10 cellular contexts compared by ENCODE assay signal in the genomic region with DNA sequence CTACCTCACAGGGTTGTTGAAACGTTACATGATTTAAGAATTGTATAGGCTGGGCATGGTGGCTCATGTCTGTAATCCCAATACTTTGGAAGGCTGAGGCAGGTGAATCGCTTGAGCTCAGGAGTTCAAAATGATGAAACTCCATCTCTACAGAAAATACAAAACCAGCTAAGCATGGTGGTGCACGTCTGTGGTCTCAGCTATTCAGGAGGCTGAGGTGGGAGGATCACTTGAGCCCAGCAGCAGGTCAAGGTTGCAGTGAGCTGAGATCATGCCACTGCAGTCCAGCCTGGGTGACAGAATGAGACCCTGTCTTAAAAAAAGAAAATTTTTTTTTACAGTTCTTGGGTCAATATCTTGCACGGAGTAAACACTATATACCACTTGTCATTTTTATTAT. TPM values are rescaled to one million over a fixed set of nuclear protein-coding genes. Genes with fewer than 3 reads are reported as not detected.
A peak's percentile ranks its signal among the peaks of the same experiment; 100 is the strongest.
DNase-seq lines count a peak whose midpoint lies in the region; ATAC-seq and TF ChIP-seq lines count a peak whose summit lies in the region.
"Had no signal": no experiment of that assay in that cellular context is flagged by ENCODE, and none has a peak within 500 bp of the region (broad histone marks: within the 10 kb centered on the region; RNA-seq: fewer than 3 reads in every experiment).

No MANE protein-coding gene starts in this region.

- CTCF ChIA-PET in A673 (lab: Charles Lee): no interaction called here

- TF ChIP-seq POLR2A in prostate gland (IDR thresholded peaks at IDR 0.05) (no peak), vagina (IDR thresholded peaks at IDR 0.05) (no peak), lower leg skin (IDR thresholded peaks at IDR 0.05) (no peak)

- no peaks in the 10 kb centered on the region for H3K9me3 ChIP-seq in left ventricle myocardium inferior (replicated peaks)
- H3K9me3 ChIP-seq in right cardiac atrium (ENCODE audit: control insufficient read depth, low read length): no peaks in the 10 kb centered on the region
- no peaks in the 10 kb centered on the region for H3K9me3 ChIP-seq in esophagus (ENCODE audit: control insufficient read depth in 2 of 2, insufficient read depth in 1 of 2, low read depth in 1 of 2, low read length in 1 of 2)
- H3K9me3 ChIP-seq in prostate gland: no peaks in the 10 kb centered on the region
- no peaks in the 10 kb centered on the region for H3K9me3 ChIP-seq in vagina
- no peaks in the 10 kb centered on the region for H3K9me3 ChIP-seq in A673 (ENCODE audit: low read depth, low read length, poor library complexity, severe bottlenecking)

- intact Hi-C loops in left ventricle myocardium inferior (cut with micrococcal nuclease): no loop called here
- intact Hi-C loops in right cardiac atrium (cut with DNase I): no loop called here
- intact Hi-C loops in prostate gland (cut with DNase I): no loop called here
- intact Hi-C loops in vagina (cut with DNase I): no loop called here
- intact Hi-C loops in A673 (cut with micrococcal nuclease; ENCODE audit: unreplicated experiment): no loop called here
- intact Hi-C loops in lower leg skin (cut with DNase I; ENCODE audit: low total_unique reads): no loop called here

- no peaks in the 10 kb centered on the region for H3K27me3 ChIP-seq in left ventricle myocardium inferior (ENCODE audit: low read depth)
- H3K27me3 ChIP-seq in right cardiac atrium (ENCODE audit: control insufficient read depth, insufficient read depth): no peaks in the 10 kb centered on the region
- H3K27me3 ChIP-seq in esophagus (ENCODE audit: control insufficient read depth in 1 of 2, insufficient read depth in 2 of 2, low read length in 2 of 2): no peaks in the 10 kb centered on the region
- H3K27me3 ChIP-seq in prostate gland (replicated peaks; ENCODE audit: insufficient read depth): no peaks in the 10 kb centered on the region
- no peaks in the 10 kb centered on the region for H3K27me3 ChIP-seq in vagina
- H3K27me3 ChIP-seq in A673 (replicated peaks; ENCODE audit: insufficient read depth, low read depth, low read length, poor library complexity): no peaks in the 10 kb centered on the region

- TF ChIP-seq CTCF in left ventricle myocardium inferior (IDR thresholded peaks at IDR 0.05; ENCODE audit: borderline replicate concordance) (no peak), prostate gland (IDR thresholded peaks at IDR 0.05) (peak in 1 of 4 experiments; percentile 3), vagina (IDR thresholded peaks at IDR 0.05) (no peak), A673 (conservative IDR thresholded peaks at IDR 0.05; ENCODE audit: low read depth, low read length) (no peak), lower leg skin (IDR thresholded peaks at IDR 0.05) (no peak)

- H3K27ac ChIP-seq in left ventricle myocardium inferior (replicated peaks) (peak overlapping the region; percentile 69), right cardiac atrium (ENCODE audit: low read length) (no peak overlapping the region), esophagus (ENCODE audit: low read depth in 2 of 2, low read length in 1 of 2) (peak overlapping the region; percentile 87 to 99), prostate gland (peak overlapping the region; percentile 83 to 85), vagina (peak overlapping the region; percentile 96), A673 (ENCODE audit: low read depth, low read length, poor library complexity, severe bottlenecking) (no peak overlapping the region)

- 84% methylated on average over 4 of the region's 4 CpGs for WGBS in right cardiac atrium
- WGBS in esophagus, 2 donors: 50 to 56% methylated on average over 4 of the region's 4 CpGs
- WGBS in prostate gland: 62% methylated on average over 4 of the region's 4 CpGs
- 62 to 67% methylated on average over 4 of the region's 4 CpGs for WGBS in lower leg skin, 2 donors

- peaks cover 61% of the 10 kb centered on the region for H3K4me1 ChIP-seq in left ventricle myocardium inferior
- H3K4me1 ChIP-seq in right cardiac atrium (ENCODE audit: control insufficient read depth, insufficient read depth, low read length): peaks cover 13% of the 10 kb centered on the region
- H3K4me1 ChIP-seq in esophagus (ENCODE audit: control insufficient read depth in 2 of 2, insufficient read depth in 2 of 2, low read length in 1 of 2): peaks cover 4 to 28% of the 10 kb centered on the region in 2 donors
- peaks cover 17% of the 10 kb centered on the region for H3K4me1 ChIP-seq in prostate gland (replicated peaks)
- H3K4me1 ChIP-seq in vagina: peaks cover 81% of the 10 kb centered on the region
- peaks cover 40% of the 10 kb centered on the region for H3K4me1 ChIP-seq in A673 (ENCODE audit: insufficient read depth, low read length, poor library complexity, severe bottlenecking)

- POLR2A ChIA-PET in A673 (lab: Charles Lee; ENCODE audit: low non-redundant PET): no interaction called here

- ATAC-seq in right cardiac atrium: no peak

- H3K4me3 ChIP-seq in left ventricle myocardium inferior: no peak overlapping the region
- H3K4me3 ChIP-seq in right cardiac atrium (ENCODE audit: low read length): no peak overlapping the region
- no peak overlapping the region for H3K4me3 ChIP-seq in esophagus (ENCODE audit: low read depth in 1 of 2, low read length in 2 of 2)
- H3K4me3 ChIP-seq in prostate gland: no peak overlapping the region
- H3K4me3 ChIP-seq in vagina: no peak overlapping the region
- no peak overlapping the region for H3K4me3 ChIP-seq in A673 (ENCODE audit: low read depth, low read length, poor library complexity, severe bottlenecking)
- H3K4me3 ChIP-seq in lower leg skin (ENCODE audit: low read depth, poor library complexity, severe bottlenecking): no peak overlapping the region

- peaks cover 18% of the 10 kb centered on the region for H3K36me3 ChIP-seq in left ventricle myocardium inferior
- H3K36me3 ChIP-seq in esophagus (ENCODE audit: control insufficient read depth in 2 of 2, insufficient read depth in 2 of 2, low read length in 1 of 2): peaks cover 0 to 12% of the 10 kb centered on the region in 2 donors
- H3K36me3 ChIP-seq in prostate gland: peaks cover 5 to 7% of the 10 kb centered on the region in 2 donors
- peaks cover 0 to 15% of the 10 kb centered on the region in 2 donors for H3K36me3 ChIP-seq in vagina
- peaks cover 9% of the 10 kb centered on the region for H3K36me3 ChIP-seq in A673 (ENCODE audit: insufficient read depth, low read length, poor library complexity, severe bottlenecking)

- no TSS peak for BruUV-seq in A673 (replicated peaks; lab: Mats Ljungman, UMichigan)

- DNase-seq in left ventricle myocardium inferior (no peak), right cardiac atrium (no peak), prostate gland (ENCODE audit: low spot score) (no peak), vagina (ENCODE audit: extremely low spot score in 2 of 2) (no peak), A673 (ENCODE audit: low spot score) (no peak), lower leg skin (ENCODE audit: low spot score in 2 of 2) (no peak), NCI-H1092 (lab: John Stamatoyannopoulos, UW) (no peak)
- DNase-seq: DMS79 treated with DMSO at 0.1 percent for 48 hours had no signal

RNA-seq across cellular contexts. Expression of a gene that starts 8.2 kb away (rescaled TPM):
- total RNA-seq in left ventricle myocardium inferior (21.1 TPM), right cardiac atrium (10 to 100 TPM; 21.8 to 47.4 (median 29.9) TPM), prostate gland (10 to 100 TPM; 49.7 to 73.9 TPM), vagina (80.5 TPM), A673 (2021) (23.9 and 24.1 TPM in 2 replicates), lower leg skin (100 to 1,000 TPM in 1 of 4 donors, 10 to 100 TPM in 3; 63.0 to 110 (median 72.1) TPM)
- polyA plus RNA-seq in right cardiac atrium (18.1 TPM), esophagus (10 to 100 TPM; 40.4 to 76.9 TPM)

RNA-seq across cellular contexts. Expression of a gene that starts 39.3 kb away (rescaled TPM):
- total RNA-seq in left ventricle myocardium inferior (44.2 TPM), right cardiac atrium (100 to 1,000 TPM in 2 of 4 donors, 10 to 100 TPM in 2; 77.9 to 215 (median 100) TPM), prostate gland (10 to 100 TPM in 1 of 2 donors, not detected in 1; 16.9 TPM), vagina (not detected), A673 (2021) (not detected in 2 replicates), lower leg skin (not detected)
- polyA plus RNA-seq in right cardiac atrium (81.3 TPM), esophagus (under 1 TPM; 0.02 to 0.14 TPM)
- total RNA-seq: mesenteric fat pad had no signal

RNA-seq across cellular contexts. Expression of a gene that starts 46.1 kb away (rescaled TPM):
- total RNA-seq in left ventricle myocardium inferior (41.0 TPM), right cardiac atrium (100 to 1,000 TPM in 3 of 4 donors, 10 to 100 TPM in 1; 97.2 to 343 (median 132) TPM), prostate gland (1,000 to 10,000 TPM; 1,117 to 1,634 TPM), vagina (729 TPM), A673 (2021) (402 and 517 TPM in 2 replicates), lower leg skin (100 to 1,000 TPM; 310 to 627 (median 401) TPM)
- polyA plus RNA-seq in right cardiac atrium (121 TPM), esophagus (100 to 1,000 TPM; 174 to 333 TPM)

Comparison
In these comparisons a context has a peak if more than half of its experiments do, and no peak if none do; other contexts are left out.
1. H3K27ac ChIP-seq: peak in left ventricle myocardium inferior (single experiment), esophagus (2 of 2), prostate gland (2 of 2) and vagina (single experiment); none in right cardiac atrium (single experiment) and A673 (single experiment).